Comparison of ENCODE assay signal across 21 cellular contexts in the genomic region with DNA sequence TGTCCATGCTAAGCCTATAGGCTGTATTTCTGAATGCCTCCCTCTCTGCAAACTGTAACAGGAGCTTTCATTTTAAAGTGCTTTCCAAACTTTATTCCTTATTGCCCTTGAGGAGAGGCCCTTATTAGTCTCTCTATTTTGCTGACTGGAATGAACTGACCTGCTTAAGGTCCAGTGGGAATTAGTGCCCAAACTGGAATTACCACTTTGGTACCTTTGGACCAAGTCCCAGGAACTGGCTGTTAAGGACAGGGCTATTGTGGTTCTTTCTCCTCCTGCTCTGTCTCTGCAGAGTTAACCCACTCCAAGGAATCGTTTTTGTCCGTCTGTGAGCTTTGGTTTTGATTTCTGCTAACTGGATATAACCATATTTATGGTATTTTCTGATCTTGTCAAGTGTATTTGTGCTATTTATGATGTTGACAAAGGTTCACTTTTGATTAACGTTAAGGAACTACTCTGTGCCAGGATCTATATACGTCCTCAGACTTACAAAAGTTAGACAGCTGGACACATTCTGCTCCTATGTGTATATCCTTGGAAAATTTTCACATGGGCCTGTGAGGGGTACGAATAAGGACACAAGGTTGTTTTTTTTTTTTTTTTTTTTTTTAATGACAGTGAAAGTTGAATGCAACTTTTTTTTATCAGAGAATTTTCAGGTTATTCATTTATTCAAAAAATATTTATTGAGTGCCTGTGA.
DNase-seq lines count a peak whose midpoint lies in the region; ATAC-seq and TF ChIP-seq lines count a peak whose summit lies in the region.
"Had no signal": no experiment of that assay in that cellular context is flagged by ENCODE, and none has a peak within 500 bp of the region (broad histone marks: within the 10 kb centered on the region; RNA-seq: fewer than 3 reads in every experiment).

No MANE protein-coding gene starts in this region.

- H3K27me3 ChIP-seq in breast epithelium (no peaks in the 10 kb centered on the region), lower lobe of right lung (ENCODE audit: low read depth) (no peaks in the 10 kb centered on the region), MM.1S (replicated peaks; ENCODE audit: insufficient read depth, low read length) (no peaks in the 10 kb centered on the region)
- H3K27me3 ChIP-seq: MG63, sigmoid colon, tibial nerve had no signal

- TF ChIP-seq POLR2A in breast epithelium (IDR thresholded peaks at IDR 0.05) = no peak

- no peak overlapping the region for H3K27ac Mint-ChIP-seq in type B pancreatic cell
- H3K27ac Mint-ChIP-seq: activated naive CD8-positive, alpha-beta T cell treated with anti-CD3 and anti-CD28 coated beads, Interleukin-2, amount 10 ng/mL, durations not matched to agents 7 days and 5 days had no signal

- H3K9ac ChIP-seq in MM.1S (ENCODE audit: low read length) = no peak overlapping the region

- peak overlapping the region; percentile 5 for H3K4me3 Mint-ChIP-seq in type B pancreatic cell
- H3K4me3 Mint-ChIP-seq: activated naive CD8-positive, alpha-beta T cell treated with anti-CD3 and anti-CD28 coated beads, Interleukin-2, amount 10 ng/mL, durations not matched to agents 7 days and 5 days; activated T-cell treated with anti-CD3 and anti-CD28 coated beads, Interleukin-2, amount 50 U/mL, for 4 hours had no signal

- DNase-seq in NCI-H510A treated with DMSO at 0.1 percent for 48 hours (lab: John Stamatoyannopoulos, UW) (peak; percentile 31), NCI-H510A (lab: John Stamatoyannopoulos, UW) (no peak), breast epithelium (ENCODE audit: low spot score in 2 of 2) (peak in 1 of 2 donors; percentile 78), lower lobe of right lung (no peak), type B pancreatic cell (ENCODE audit: extremely low spot score, unreplicated experiment) (no peak), MM.1S (no peak), NCI-H128 (lab: John Stamatoyannopoulos, UW; ENCODE audit: unreplicated experiment) (no peak)
- DNase-seq in stimulated activated CD4-positive, alpha-beta T cell treated with anti-CD3 and anti-CD28 coated beads, Interleukin-4, amount 100 ng/mL, for 24 hours = no peak
- DNase-seq: 8988T; activated CD4-positive, alpha-beta T cell treated with anti-CD3 and anti-CD28 coated beads, Interleukin-2, amount 50 U/mL, for 4 hours; activated naive CD8-positive, alpha-beta T cell treated with anti-CD3 and anti-CD28 coated beads, Interleukin-2, amount 10 ng/mL, durations not matched to agents 7 days and 5 days; activated T-cell treated with anti-CD3 and anti-CD28 coated beads, Interleukin-2, amount 50 U/mL, for 4 hours; C1 segment of cervical spinal cord; effector memory CD4-positive, alpha-beta T cell; mesendoderm; MG63; NCI-H226; sigmoid colon; stimulated activated CD4-positive, alpha-beta T cell treated with anti-CD3 and anti-CD28 coated beads, Interleukin-4, amount 100 ng/mL, for 1 hour; T-helper 9 cell had no signal

- H3K79me2 ChIP-seq in MM.1S (ENCODE audit: low read length) = no peaks in the 10 kb centered on the region

- H3K4me3 ChIP-seq in breast epithelium = peak overlapping the region in 1 of 3 donors; percentile 15
- no peak overlapping the region for H3K4me3 ChIP-seq in lower lobe of right lung
- H3K4me3 ChIP-seq in MM.1S (ENCODE audit: low read length) = no peak overlapping the region
- H3K4me3 ChIP-seq: MG63, sigmoid colon, tibial nerve had no signal

- peaks cover 0 to 15% of the 10 kb centered on the region in 2 donors for H3K9me3 ChIP-seq in breast epithelium
- no peaks in the 10 kb centered on the region for H3K9me3 ChIP-seq in lower lobe of right lung
- H3K9me3 ChIP-seq in MM.1S (replicated peaks; ENCODE audit: insufficient read depth, low read length) = no peaks in the 10 kb centered on the region

- H3K36me3 ChIP-seq in breast epithelium = no peaks in the 10 kb centered on the region
- H3K36me3 ChIP-seq in lower lobe of right lung = no peaks in the 10 kb centered on the region
- H3K36me3 ChIP-seq in MM.1S (replicated peaks; ENCODE audit: insufficient read depth, low read length) = no peaks in the 10 kb centered on the region
- H3K36me3 ChIP-seq: MG63, sigmoid colon, tibial nerve had no signal

- H4K20me1 ChIP-seq in MM.1S (ENCODE audit: insufficient read depth, low read length) = no peaks in the 10 kb centered on the region

- H3K27me3 Mint-ChIP-seq in type B pancreatic cell = no peaks in the 10 kb centered on the region
- H3K27me3 Mint-ChIP-seq: activated naive CD8-positive, alpha-beta T cell treated with anti-CD3 and anti-CD28 coated beads, Interleukin-2, amount 10 ng/mL, durations not matched to agents 7 days and 5 days had no signal

- H3K9me2 ChIP-seq in MM.1S (replicated peaks; ENCODE audit: insufficient read depth, low read length) = no peaks in the 10 kb centered on the region

- intact Hi-C loops in breast epithelium (cut with DNase I; ENCODE audit: low total_unique reads) = no loop called here
- intact Hi-C loops in lower lobe of right lung (cut with DNase I) = no loop called here

- H3K9me3 Mint-ChIP-seq in type B pancreatic cell = no peaks in the 10 kb centered on the region

- H3K4me2 ChIP-seq in MM.1S (ENCODE audit: low read depth, low read length) = no peak overlapping the region

- no peak overlapping the region for H2AFZ ChIP-seq in MM.1S (ENCODE audit: low read length)

- H3K4me1 ChIP-seq in breast epithelium (no peaks in the 10 kb centered on the region), lower lobe of right lung (peaks cover 8% of the 10 kb centered on the region), MM.1S (ENCODE audit: low read length) (no peaks in the 10 kb centered on the region)
- H3K4me1 ChIP-seq: sigmoid colon, tibial nerve had no signal

- TF ChIP-seq CTCF in breast epithelium (IDR thresholded peaks at IDR 0.05) (no peak), lower lobe of right lung (IDR thresholded peaks at IDR 0.05) (no peak), type B pancreatic cell (conservative IDR thresholded peaks at IDR 0.05) (no peak), MM.1S (IDR thresholded peaks at IDR 0.05; ENCODE audit: low read length) (no peak)

- peaks cover 12% of the 10 kb centered on the region for H3K4me1 Mint-ChIP-seq in type B pancreatic cell (ENCODE audit: unreplicated experiment)
- H3K4me1 Mint-ChIP-seq: activated naive CD8-positive, alpha-beta T cell treated with anti-CD3 and anti-CD28 coated beads, Interleukin-2, amount 10 ng/mL, durations not matched to agents 7 days and 5 days had no signal

- ATAC-seq in lower lobe of right lung = peak; percentile 93 to 99
- ATAC-seq: activated T-cell treated with anti-CD3 and anti-CD28 coated beads, Interleukin-2, amount 50 U/mL, for 4 hours had no signal

- no peaks in the 10 kb centered on the region for H3F3A ChIP-seq in MM.1S (ENCODE audit: insufficient read depth, low read length)

- peaks cover 3% of the 10 kb centered on the region for H3K36me3 Mint-ChIP-seq in type B pancreatic cell

- H3K27ac ChIP-seq in breast epithelium (peak overlapping the region; percentile 60 to 63), lower lobe of right lung (no peak overlapping the region), MM.1S (ENCODE audit: low read length) (no peak overlapping the region)
- H3K27ac ChIP-seq: sigmoid colon, tibial nerve had no signal

Comparison
In these comparisons a context has a peak if more than half of its experiments do, and no peak if none do; other contexts are left out.
1. H3K27ac ChIP-seq: peak in breast epithelium (2 of 2); none in lower lobe of right lung (single experiment) and MM.1S (single experiment).